19 cellular contexts compared by ENCODE assay signal in genomic region chr16:28131210-28131609, GRCh38.
DNase-seq lines count a peak whose midpoint lies in the region; ATAC-seq lines count a peak whose summit lies in the region.
"Had no signal": no experiment of that assay in that cellular context is flagged by ENCODE, and none has a peak within 500 bp of the region (broad histone marks: within the 10 kb centered on the region; RNA-seq: fewer than 3 reads in every experiment).

No MANE protein-coding gene starts in this region.

- H3K14ac ChIP-seq in mesenchymal stem cell (ENCODE audit: low read length in 2 of 2): no peak overlapping the region

- H3K36me3 ChIP-seq in mesenchymal stem cell (ENCODE audit: control insufficient read depth in 1 of 2, insufficient read depth in 2 of 2, low read depth in 1 of 2, low read length in 2 of 2): peaks cover 60 to 88% of the 10 kb centered on the region in 2 experiments

- H2BK120ac ChIP-seq in mesenchymal stem cell (ENCODE audit: low read depth, low read length): no peak overlapping the region

- H2BK12ac ChIP-seq in mesenchymal stem cell (ENCODE audit: low read length in 2 of 2): no peak overlapping the region

- H3K4me1 Mint-ChIP-seq in activated naive CD8-positive, alpha-beta T cell treated with anti-CD3 and anti-CD28 coated beads, Interleukin-2, amount 50 U/mL, for 24 hours: peaks cover 26% of the 10 kb centered on the region
- peaks cover 37% of the 10 kb centered on the region for H3K4me1 Mint-ChIP-seq in stimulated activated effector memory CD8-positive, alpha-beta T cell treated with anti-CD3 and anti-CD28 coated beads, Interleukin-12 subunit alpha, Interleukin-12 subunit beta, amount 100 ng/mL, for 72 hours
- H3K4me1 Mint-ChIP-seq: activated CD8-positive, alpha-beta memory T cell treated with anti-CD3 and anti-CD28 coated beads, Interleukin-2, amount 10 ng/mL, durations not matched to agents 7 days and 5 days had no signal

- H3K9me3 ChIP-seq in mesenchymal stem cell (ENCODE audit: control insufficient read depth, low read length): no peaks in the 10 kb centered on the region
- H3K9me3 ChIP-seq: adrenal gland, BE2C, heart right ventricle, MG63, Peyer's patch had no signal

- no peak for ATAC-seq in activated naive CD8-positive, alpha-beta T cell treated with anti-CD3 and anti-CD28 coated beads, Interleukin-2, amount 50 U/mL, for 24 hours
- no peak for ATAC-seq in stimulated activated effector memory CD8-positive, alpha-beta T cell treated with anti-CD3 and anti-CD28 coated beads, Interleukin-12 subunit alpha, Interleukin-12 subunit beta, amount 100 ng/mL, for 72 hours
- ATAC-seq: activated CD8-positive, alpha-beta memory T cell treated with anti-CD3 and anti-CD28 coated beads, Interleukin-2, amount 10 ng/mL, durations not matched to agents 7 days and 5 days had no signal

- H4K8ac ChIP-seq in mesenchymal stem cell (ENCODE audit: low read length): no peak overlapping the region

- no peak overlapping the region for H2AFZ ChIP-seq in mesenchymal stem cell (ENCODE audit: low read depth, low read length)

- H3K27ac ChIP-seq in mesenchymal stem cell (ENCODE audit: low read length, poor library complexity, severe bottlenecking): no peak overlapping the region

- H3K79me1 ChIP-seq in mesenchymal stem cell (replicated peaks; ENCODE audit: low read length, poor library complexity, severe bottlenecking): peaks cover 46% of the 10 kb centered on the region

- H3K4me2 ChIP-seq in mesenchymal stem cell (ENCODE audit: low read length, poor library complexity, severe bottlenecking): no peak overlapping the region

- H3K18ac ChIP-seq in mesenchymal stem cell (ENCODE audit: low read depth in 1 of 2, low read length in 2 of 2): no peak overlapping the region

- H3K27me3 ChIP-seq in mesenchymal stem cell (ENCODE audit: control insufficient read depth in 1 of 2, insufficient read depth in 1 of 2, low read length in 2 of 2): no peaks in the 10 kb centered on the region
- H3K27me3 ChIP-seq: adrenal gland, BE2C, heart right ventricle, MG63, Peyer's patch had no signal

- peak overlapping the region; percentile 83 for H3K9ac ChIP-seq in mesenchymal stem cell (ENCODE audit: low read length)

- H3K27ac Mint-ChIP-seq in activated naive CD8-positive, alpha-beta T cell treated with anti-CD3 and anti-CD28 coated beads, Interleukin-2, amount 50 U/mL, for 24 hours: peak overlapping the region; percentile 83
- H3K27ac Mint-ChIP-seq in stimulated activated effector memory CD8-positive, alpha-beta T cell treated with anti-CD3 and anti-CD28 coated beads, Interleukin-12 subunit alpha, Interleukin-12 subunit beta, amount 100 ng/mL, for 72 hours: peak overlapping the region; percentile 81
- H3K27ac Mint-ChIP-seq: activated CD8-positive, alpha-beta memory T cell treated with anti-CD3 and anti-CD28 coated beads, Interleukin-2, amount 10 ng/mL, durations not matched to agents 7 days and 5 days had no signal

- no peak overlapping the region for H3K4me3 ChIP-seq in mesenchymal stem cell (ENCODE audit: insufficient read depth in 1 of 2, low read depth in 1 of 2, low read length in 2 of 2)
- H3K4me3 ChIP-seq: adrenal gland, heart right ventricle, MG63, Peyer's patch had no signal

- H3K9me3 Mint-ChIP-seq in activated naive CD8-positive, alpha-beta T cell treated with anti-CD3 and anti-CD28 coated beads, Interleukin-2, amount 50 U/mL, for 24 hours: no peaks in the 10 kb centered on the region
- no peaks in the 10 kb centered on the region for H3K9me3 Mint-ChIP-seq in stimulated activated effector memory CD8-positive, alpha-beta T cell treated with anti-CD3 and anti-CD28 coated beads, Interleukin-12 subunit alpha, Interleukin-12 subunit beta, amount 100 ng/mL, for 72 hours
- H3K9me3 Mint-ChIP-seq: H9 had no signal

- peak; percentile 29 for DNase-seq in GM03348 (ENCODE audit: low spot score)
- no peak for DNase-seq in activated naive CD8-positive, alpha-beta T cell treated with anti-CD3 and anti-CD28 coated beads, Interleukin-2, amount 50 U/mL, for 24 hours
- no peak for DNase-seq in mesenchymal stem cell
- DNase-seq in stimulated activated effector memory CD8-positive, alpha-beta T cell treated with anti-CD3 and anti-CD28 coated beads, Interleukin-12 subunit alpha, Interleukin-12 subunit beta, amount 100 ng/mL, for 72 hours (ENCODE audit: low spot score in 2 of 2): no peak
- DNase-seq in NK-92 (lab: John Stamatoyannopoulos, UW; ENCODE audit: unreplicated experiment): no peak
- no peak for DNase-seq in SHP77 (lab: John Stamatoyannopoulos, UW)
- DNase-seq in GF-D8 (lab: John Stamatoyannopoulos, UW): no peak
- no peak for DNase-seq in C1 segment of cervical spinal cord (lab: John Stamatoyannopoulos, UW)
- DNase-seq: activated CD8-positive, alpha-beta memory T cell treated with anti-CD3 and anti-CD28 coated beads, Interleukin-2, amount 10 ng/mL, durations not matched to agents 7 days and 5 days; adrenal gland; BE2C; DMS79; H9; heart right ventricle; kidney; MG63; NCI-H1930; NCI-H526 treated with DMSO at 0.1 percent for 48 hours; Peyer's patch had no signal

- no peak overlapping the region for H4K91ac ChIP-seq in mesenchymal stem cell (ENCODE audit: low read length)

- H3K4me1 ChIP-seq in mesenchymal stem cell (ENCODE audit: control insufficient read depth, insufficient read depth, low read depth, low read length): no peaks in the 10 kb centered on the region
- H3K4me1 ChIP-seq: adrenal gland, BE2C, Peyer's patch had no signal

- H2BK15ac ChIP-seq in mesenchymal stem cell (ENCODE audit: low read depth, poor library complexity, severe bottlenecking): no peak overlapping the region

- no peak overlapping the region for H3K4ac ChIP-seq in mesenchymal stem cell (ENCODE audit: low read depth in 1 of 2, low read length in 2 of 2)

- no peak overlapping the region for H2AK5ac ChIP-seq in mesenchymal stem cell (ENCODE audit: low read length, severe bottlenecking)

- H3K27me3 Mint-ChIP-seq in activated naive CD8-positive, alpha-beta T cell treated with anti-CD3 and anti-CD28 coated beads, Interleukin-2, amount 50 U/mL, for 24 hours: no peaks in the 10 kb centered on the region
- H3K27me3 Mint-ChIP-seq: activated CD8-positive, alpha-beta memory T cell treated with anti-CD3 and anti-CD28 coated beads, Interleukin-2, amount 10 ng/mL, durations not matched to agents 7 days and 5 days had no signal

- peaks cover 80% of the 10 kb centered on the region for H3K36me3 Mint-ChIP-seq in activated naive CD8-positive, alpha-beta T cell treated with anti-CD3 and anti-CD28 coated beads, Interleukin-2, amount 50 U/mL, for 24 hours (ENCODE audit: low read depth)
- H3K36me3 Mint-ChIP-seq in stimulated activated effector memory CD8-positive, alpha-beta T cell treated with anti-CD3 and anti-CD28 coated beads, Interleukin-12 subunit alpha, Interleukin-12 subunit beta, amount 100 ng/mL, for 72 hours: peaks cover 99% of the 10 kb centered on the region

- H3K23ac ChIP-seq in mesenchymal stem cell (ENCODE audit: low read length in 2 of 2): no peak overlapping the region

- H2BK5ac ChIP-seq in mesenchymal stem cell (ENCODE audit: low read depth, low read length, poor library complexity, severe bottlenecking): no peak overlapping the region

- WGBS in mesenchymal stem cell: 94% methylated on average over 6 of the region's 6 CpGs

- H3K4me3 Mint-ChIP-seq in activated naive CD8-positive, alpha-beta T cell treated with anti-CD3 and anti-CD28 coated beads, Interleukin-2, amount 50 U/mL, for 24 hours: no peak overlapping the region
- no peak overlapping the region for H3K4me3 Mint-ChIP-seq in stimulated activated effector memory CD8-positive, alpha-beta T cell treated with anti-CD3 and anti-CD28 coated beads, Interleukin-12 subunit alpha, Interleukin-12 subunit beta, amount 100 ng/mL, for 72 hours
- H3K4me3 Mint-ChIP-seq: activated CD8-positive, alpha-beta memory T cell treated with anti-CD3 and anti-CD28 coated beads, Interleukin-2, amount 10 ng/mL, durations not matched to agents 7 days and 5 days; H9 had no signal
